Comparison of ENCODE assay signal across 28 cellular contexts in genomic region chr3:109874900-109875735, GRCh38.
DNase-seq lines count a peak whose midpoint lies in the region; TF ChIP-seq lines count a peak whose summit lies in the region.
"Had no signal": no experiment of that assay in that cellular context is flagged by ENCODE, and none has a peak within 500 bp of the region (broad histone marks: within the 10 kb centered on the region; RNA-seq: fewer than 3 reads in every experiment).

No MANE protein-coding gene starts in this region.

- H3K4me1 Mint-ChIP-seq in HFFc6 (ENCODE audit: low read depth), result peaks cover 25% of the 10 kb centered on the region
- H3K4me1 Mint-ChIP-seq: activated B cell treated with CpG ODN at 0.5 μM for 24 hours; activated naive CD8-positive, alpha-beta T cell treated with anti-CD3 and anti-CD28 coated beads for 36 hours; CD4-positive, alpha-beta memory T cell; neural progenitor cell had no signal

- peak overlapping the region; percentile 45 for H3K27ac ChIP-seq in epithelial cell of prostate
- H3K27ac ChIP-seq in PC-9, result no peak overlapping the region
- H3K27ac ChIP-seq: gastrocnemius medialis, lower lobe of right lung, neural progenitor cell, transverse colon had no signal

- H3K4me3 ChIP-seq in MG63 (no peak overlapping the region), PC-9 (no peak overlapping the region), HAP-1 (no peak overlapping the region)
- H3K4me3 ChIP-seq: gastrocnemius medialis, lower lobe of right lung, neural progenitor cell, transverse colon had no signal

- no peak overlapping the region for H3K4me3 Mint-ChIP-seq in HFFc6
- H3K4me3 Mint-ChIP-seq: activated B cell treated with CpG ODN at 0.5 μM for 24 hours; activated naive CD8-positive, alpha-beta T cell treated with anti-CD3 and anti-CD28 coated beads for 36 hours; CD4-positive, alpha-beta memory T cell; neural progenitor cell had no signal

- H3K27ac Mint-ChIP-seq in HFFc6, result no peak overlapping the region
- H3K27ac Mint-ChIP-seq: activated B cell treated with CpG ODN at 0.5 μM for 24 hours; activated naive CD8-positive, alpha-beta T cell treated with anti-CD3 and anti-CD28 coated beads for 36 hours; activated T-helper 2 cell treated with anti-CD3 and anti-CD28 coated beads, Interferon-gamma antibody, Interleukin-2, Interleukin-4, amounts not matched to agents 10 μg/mL and 5 μg/mL and 100 μg/mL, durations not matched to agents 14 hours and 24 hours and 36 hours; CD4-positive, alpha-beta memory T cell; neural progenitor cell; progenitor cell of endocrine pancreas had no signal

- BruUV-seq in PC-9 (replicated peaks; lab: Mats Ljungman, UMichigan), result no TSS peak

- no peak for TF ChIP-seq CTCF in HFFc6 (IDR thresholded peaks at IDR 0.05)
- TF ChIP-seq CTCF in PC-9 (conservative IDR thresholded peaks at IDR 0.05), result no peak

- in situ Hi-C loops in HAP-1 (cut with MboI; ENCODE audit: low sequenced_read_pairs), result no loop called here

- H3K27me3 Mint-ChIP-seq in HFFc6 (ENCODE audit: insufficient read depth), result no peaks in the 10 kb centered on the region; the same call in 1 of the 2 replicates
- H3K27me3 Mint-ChIP-seq: activated B cell treated with CpG ODN at 0.5 μM for 24 hours; activated naive CD8-positive, alpha-beta T cell treated with anti-CD3 and anti-CD28 coated beads for 36 hours; CD4-positive, alpha-beta memory T cell; progenitor cell of endocrine pancreas had no signal

- H4K20me1 ChIP-seq in PC-9 (ENCODE audit: insufficient read depth), result no peaks in the 10 kb centered on the region

- H3K27me3 ChIP-seq in MG63 (no peaks in the 10 kb centered on the region), PC-9 (ENCODE audit: insufficient read depth, low read depth) (no peaks in the 10 kb centered on the region), HAP-1 (ENCODE audit: low read depth) (no peaks in the 10 kb centered on the region)
- H3K27me3 ChIP-seq: gastrocnemius medialis, neural progenitor cell, transverse colon had no signal

- H3K79me2 ChIP-seq in PC-9 (ENCODE audit: low read depth), result no peaks in the 10 kb centered on the region

- H3K4me2 ChIP-seq in PC-9, result no peak overlapping the region
- H3K4me2 ChIP-seq: neural progenitor cell had no signal

- H3K36me3 Mint-ChIP-seq in HFFc6 (ENCODE audit: low read depth), result peaks cover 10% of the 10 kb centered on the region; the same call in 1 of the 2 replicates
- H3K36me3 Mint-ChIP-seq: neural progenitor cell had no signal

- no peaks in the 10 kb centered on the region for H3K9me3 ChIP-seq in MG63
- H3K9me3 ChIP-seq in PC-9 (ENCODE audit: insufficient read depth, low read depth), result peaks cover 5% of the 10 kb centered on the region; the same call in 1 of the 2 replicates
- H3K9me3 ChIP-seq in HAP-1, result no peaks in the 10 kb centered on the region
- H3K9me3 ChIP-seq: gastrocnemius medialis had no signal

- peaks cover 17% of the 10 kb centered on the region for H3K9me2 ChIP-seq in PC-9 (ENCODE audit: insufficient read depth)

- H3K4me1 ChIP-seq in PC-9 (replicated peaks; ENCODE audit: insufficient read depth) (no peaks in the 10 kb centered on the region), HAP-1 (no peaks in the 10 kb centered on the region)
- H3K4me1 ChIP-seq: gastrocnemius medialis, lower lobe of right lung, neural progenitor cell, transverse colon had no signal

- no peaks in the 10 kb centered on the region for H3K36me3 ChIP-seq in MG63
- no peaks in the 10 kb centered on the region for H3K36me3 ChIP-seq in PC-9 (ENCODE audit: low read depth)
- H3K36me3 ChIP-seq in HAP-1 (replicated peaks), result no peaks in the 10 kb centered on the region
- H3K36me3 ChIP-seq: gastrocnemius medialis, lower lobe of right lung, neural progenitor cell, transverse colon had no signal

- no peak overlapping the region for H2AFZ ChIP-seq in PC-9
- H2AFZ ChIP-seq: neural progenitor cell had no signal

- POLR2A ChIA-PET in PC-9 (lab: Charles Lee; ENCODE audit: unreplicated experiment) (no interaction called here), HEK293T (lab: Yijun Ruan, JAX) (no interaction called here)

- H3F3A ChIP-seq in PC-9 (ENCODE audit: insufficient read depth, low read depth), result no peaks in the 10 kb centered on the region

- intact Hi-C loops in PC-9 (cut with micrococcal nuclease; ENCODE audit: unreplicated experiment), result no loop called here

- DNase-seq in HFFc6 (peak; percentile 4), MG63 (peak; percentile 24), epithelial cell of prostate (ENCODE audit: low read depth, low spot score) (peak; percentile 90), myocyte (ENCODE audit: low read depth) (peak; percentile 8), PC-9 (no peak), HAP-1 (ENCODE audit: low spot score in 2 of 2) (no peak), HEK293T (ENCODE audit: extremely low spot score) (no peak)
- DNase-seq: activated B cell treated with CpG ODN at 0.5 μM for 24 hours; activated CD4-positive, alpha-beta T cell treated with anti-CD3 and anti-CD28 coated beads, Interleukin-2, amount 50 U/mL, for 48 hours; activated CD8-positive, alpha-beta memory T cell treated with anti-CD3 and anti-CD28 coated beads, Interleukin-2, amount 50 U/mL, for 48 hours; activated naive CD8-positive, alpha-beta T cell treated with anti-CD3 and anti-CD28 coated beads for 36 hours; CD4-positive, alpha-beta memory T cell; DMS 273 treated with DMSO at 0.1 percent for 48 hours; gastrocnemius medialis; GOT3; hypothalamus; Karpas-422; lower lobe of right lung; NCI-H1105 treated with DMSO at 0.1 percent for 48 hours; NCI-H2029; NCI-H345; PC-3; SIG-M5; SW 1271; transverse colon had no signal

- peaks cover 15% of the 10 kb centered on the region for H3K9me3 Mint-ChIP-seq in HFFc6

- CTCF ChIA-PET in PC-9 (lab: Charles Lee), result no interaction called here
- CTCF ChIA-PET in HEK293T (lab: Yijun Ruan, JAX), result no interaction called here

TF ChIP-seq in HEK293T, 16 proteins besides CTCF, POLR2A, EP300 and RAD21:
- TF ChIP-seq CTBP1 (IDR thresholded peaks at IDR 0.05; ENCODE audit: borderline replicate concordance), result no peak
- TF ChIP-seq ARNT (IDR thresholded peaks at IDR 0.05), result no peak
- TF ChIP-seq FOXK2 (IDR thresholded peaks at IDR 0.05), result no peak
- TF ChIP-seq BHLHE40 (IDR thresholded peaks at IDR 0.05; ENCODE audit: borderline replicate concordance), result no peak
- TF ChIP-seq, protein P1, sequence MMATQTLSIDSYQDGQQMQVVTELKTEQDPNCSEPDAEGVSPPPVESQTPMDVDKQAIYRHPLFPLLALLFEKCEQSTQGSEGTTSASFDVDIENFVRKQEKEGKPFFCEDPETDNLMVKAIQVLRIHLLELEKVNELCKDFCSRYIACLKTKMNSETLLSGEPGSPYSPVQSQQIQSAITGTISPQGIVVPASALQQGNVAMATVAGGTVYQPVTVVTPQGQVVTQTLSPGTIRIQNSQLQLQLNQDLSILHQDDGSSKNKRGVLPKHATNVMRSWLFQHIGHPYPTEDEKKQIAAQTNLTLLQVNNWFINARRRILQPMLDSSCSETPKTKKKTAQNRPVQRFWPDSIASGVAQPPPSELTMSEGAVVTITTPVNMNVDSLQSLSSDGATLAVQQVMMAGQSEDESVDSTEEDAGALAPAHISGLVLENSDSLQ (IDR thresholded peaks at IDR 0.05), result no peak

Comparison
In these comparisons a context has a peak if more than half of its experiments do, and no peak if none do; other contexts are left out.
1. DNase-seq: peak in HFFc6 (single experiment), MG63 (single experiment), epithelial cell of prostate (single experiment) and myocyte (single experiment); none in PC-9 (0 of 2), HAP-1 (0 of 2) and HEK293T (single experiment).